ENCODE assay signal across 11 cellular contexts in genomic region chr5:156835905-156836304, GRCh38. TPM values are rescaled to one million over a fixed set of nuclear protein-coding genes. Genes with fewer than 3 reads are reported as not detected.
A peak's percentile ranks its signal among the peaks of the same experiment; 100 is the strongest.
DNase-seq lines count a peak whose midpoint lies in the region; ATAC-seq, FAIRE-seq and TF ChIP-seq lines count a peak whose summit lies in the region.
"Had no signal": no experiment of that assay in that cellular context is flagged by ENCODE, and none has a peak within 500 bp of the region (broad histone marks: within the 10 kb centered on the region; RNA-seq: fewer than 3 reads in every experiment).

No MANE protein-coding gene starts in this region.

- no peaks in the 10 kb centered on the region for H3K9me3 ChIP-seq in GM12878 (replicated peaks; ENCODE audit: control insufficient read depth, insufficient read depth, low read length)

- RAD21 ChIA-PET in GM12878 (lab: Charles Lee; ENCODE audit: unreplicated experiment): interaction anchor here (0.8 to 4.6 kb wide), 6 partner anchors 44 to 299 kb away, joined by 3 to 33 read pairs (median 4); no protein-coding TSS in a partner anchor

- peak overlapping the region; percentile 15; the same call in 1 of the 2 replicates for H2AFZ ChIP-seq in GM12878 (ENCODE audit: control insufficient read depth, low read depth, low read length)

- no peak overlapping the region for H3K4me2 ChIP-seq in GM12878 (ENCODE audit: control insufficient read depth, insufficient read depth)

- no peak overlapping the region for H3K9ac ChIP-seq in GM12878 (ENCODE audit: control insufficient read depth, insufficient read depth, low read length)

- WGBS in GM12878 (ENCODE audit: insufficient coverage, insufficient replicate concordance, low lambda C conversion rate, missing lambda C conversion rate): 20% methylated on average over 3 of the region's 3 CpGs

- H4K20me1 ChIP-seq in GM12878 (ENCODE audit: control insufficient read depth, insufficient read depth): no peaks in the 10 kb centered on the region

- CTCF ChIA-PET in GM12878 (lab: Yijun Ruan, JAX): interaction anchor here (0.7 to 4.3 kb wide), 17 partner anchors 10 to 302 kb away, joined by 3 to 32 read pairs (median 6); no protein-coding TSS in a partner anchor

- no peak for TF ChIP-seq EP300 in GM12878 (IDR thresholded peaks at IDR 0.05; ENCODE audit: borderline replicate concordance in 1 of 2, control insufficient read depth in 1 of 2, low read depth in 2 of 2, low read length in 2 of 2)

- no peaks in the 10 kb centered on the region for H3K27me3 ChIP-seq in GM12878 (replicated peaks in 1 of 2; ENCODE audit: control insufficient read depth in 2 of 2, insufficient read depth in 2 of 2, low read length in 1 of 2)

- H3K4me1 ChIP-seq in GM12878 (ENCODE audit: control insufficient read depth, insufficient read depth, low read length): no peaks in the 10 kb centered on the region; the same call in 1 of the 2 replicates

- H3K4me3 Mint-ChIP-seq in CD14-positive monocyte: no peak overlapping the region

- DNase-seq in CD14-positive monocyte (ENCODE audit: low spot score) (no peak), GM13977 (ENCODE audit: low spot score) (no peak), GM12878 (ENCODE audit: low read depth, low spot score) (no peak), frontal cortex (ENCODE audit: low spot score in 2 of 2) (no peak), NCI-H446 treated with DMSO at 0.1 percent for 48 hours (lab: John Stamatoyannopoulos, UW) (no peak), NCI-H1105 (lab: John Stamatoyannopoulos, UW) (no peak)
- DNase-seq: NCI-H2081 had no signal

- no peak overlapping the region for H3K27ac Mint-ChIP-seq in CD14-positive monocyte

- TF ChIP-seq CTCF in CD14-positive monocyte (IDR thresholded peaks at IDR 0.05) (peak; percentile 17), GM13977 (IDR thresholded peaks at IDR 0.05; ENCODE audit: extremely low read depth, insufficient read depth, missing control alignments) (peak; percentile 41), GM12878 (IDR thresholded peaks at IDR 0.05 in 2 of 3, conservative IDR thresholded peaks at IDR 0.05 in 1 of 3; ENCODE audit: control insufficient read depth in 2 of 3, extremely low read depth in 1 of 3, insufficient read depth in 1 of 3, low read depth in 3 of 3, low read length in 3 of 3) (peak; percentile 32 to 47 (median 39); a peak in 5 of 6 replicates)

- H3K4me3 ChIP-seq in GM12878: no peak overlapping the region

- H3K4me1 Mint-ChIP-seq in CD14-positive monocyte: no peaks in the 10 kb centered on the region

- no peaks in the 10 kb centered on the region for H3K36me3 Mint-ChIP-seq in CD14-positive monocyte

- ATAC-seq in HG02973 (IDR thresholded peaks at IDR 0.05; ENCODE audit: unreplicated experiment) (peak; percentile 55), GM12878 (peak; percentile 88), HG03139 (IDR thresholded peaks at IDR 0.05; ENCODE audit: unreplicated experiment) (no peak)

- TF ChIP-seq RAD21 in GM12878 (IDR thresholded peaks at IDR 0.05; ENCODE audit: insufficient read depth, low read depth, low read length): peak; percentile 43

- TF ChIP-seq POLR2A in GM12878 (IDR thresholded peaks at IDR 0.05; ENCODE audit: low read depth, low read length): no peak

- in situ Hi-C loops in GM13977 (cut with MboI; ENCODE audit: low pct_unique_long_range_greater_than_20kb, low sequenced_read_pairs, unreplicated experiment) (loop anchor here (25.0 kb wide), 1 partner anchor 301 kb away; the partner anchor contains the start of gene MED7), GM12878 (cut with MboI) (loop anchor here (5.0 kb wide), 1 partner anchor 96 kb away; no protein-coding TSS in a partner anchor)

- BruUV-seq in GM12878 (replicated peaks; lab: Mats Ljungman, UMichigan): no TSS peak

- peaks cover 0 to 2% (median 1%) of the 10 kb centered on the region in 3 donors for H3K27me3 Mint-ChIP-seq in CD14-positive monocyte (ENCODE audit: low read depth in 3 of 3)

- H3K27ac ChIP-seq in GM12878 (ENCODE audit: control insufficient read depth, insufficient read depth): no peak overlapping the region

- H3K36me3 ChIP-seq in GM12878 (ENCODE audit: control insufficient read depth in 2 of 2, insufficient read depth in 2 of 2, low read length in 1 of 2): no peaks in the 10 kb centered on the region

- intact Hi-C loops in CD14-positive monocyte (cut with micrococcal nuclease): no loop called here
- intact Hi-C loops in GM12878 (cut with micrococcal nuclease; ENCODE audit: unreplicated experiment): loop anchor here (1.0 to 5.0 kb wide), 3 partner anchors 41 to 191 kb away; no protein-coding TSS in a partner anchor

- no peaks in the 10 kb centered on the region for H3K79me2 ChIP-seq in GM12878 (ENCODE audit: control insufficient read depth, insufficient read depth, low read length)

- FAIRE-seq in GM12878 (lab: Jason Lieb, UNC) (peak; percentile 85), frontal cortex (lab: Jason Lieb, UNC) (no peak)
- FAIRE-seq: astrocyte had no signal

- SMC1A ChIA-PET in GM12878 (lab: Charles Lee; ENCODE audit: uncharacterized antibody, unreplicated experiment): interaction anchor here (0.6 to 3.5 kb wide), 14 partner anchors 24 to 306 kb away, joined by 3 to 39 read pairs (median 6); no protein-coding TSS in a partner anchor

- peaks cover 0 to 3% (median 0%) of the 10 kb centered on the region in 7 donors for H3K9me3 Mint-ChIP-seq in CD14-positive monocyte

- POLR2A ChIA-PET in GM12878 (lab: Charles Lee): interaction anchor here (0.7 kb wide), 1 partner anchor 98 kb away, joined by 3 read pairs; no protein-coding TSS in a partner anchor

TF ChIP-seq in GM12878, 131 proteins besides CTCF, POLR2A, EP300 and RAD21 (continues in another document):
- TF ChIP-seq CBX3 (IDR thresholded peaks at IDR 0.05; ENCODE audit: borderline replicate concordance, low read depth) (no peak), NFXL1 (IDR thresholded peaks at IDR 0.05; ENCODE audit: borderline replicate concordance) (no peak), MYB (IDR thresholded peaks at IDR 0.05; ENCODE audit: borderline replicate concordance, low read depth, low read length) (no peak), CUX1 (IDR thresholded peaks at IDR 0.05; ENCODE audit: insufficient replicate concordance, low read depth, low read length) (no peak), WRNIP1 (IDR thresholded peaks at IDR 0.05; ENCODE audit: borderline replicate concordance, low read depth, low read length) (peak; percentile 89; the same call in 1 of the 2 replicates), TCF3 (IDR thresholded peaks at IDR 0.05; ENCODE audit: borderline replicate concordance, insufficient read depth, low read depth, low read length) (no peak)

RNA-seq across cellular contexts. Expression of gene PPP1R2B, which starts 14.2 kb away (rescaled TPM):
- polyA plus RNA-seq in CD14-positive monocyte: under 1 TPM in 1 of 2 donors, not detected in 1; 0.08 TPM
- not detected in 2 replicates for total RNA-seq in GM12878 (2013; cell fraction: nucleolus; rRNA removed)
- total RNA-seq in GM12878 (2014; rRNA removed): not detected in 2 replicates
- total RNA-seq in GM12878 (2014; rRNA removed; fragmentation: Illumina TruSeq; extraction: Trizol): 0.13 TPM in 1 of 2 replicates, not detected in the other
- total RNA-seq in GM12878 (2021): 0.11 TPM in 1 of 2 replicates, not detected in the other
- not detected for polyA plus RNA-seq in GM12878 (2011; ENCODE audit: low read depth)
- 0.08 and 0.73 TPM in 2 replicates for polyA plus RNA-seq in GM12878 (2011; rRNA removed)
- not detected in 2 replicates for polyA plus RNA-seq in GM12878 (2011; cell fraction: cytosol; rRNA removed)
- polyA plus RNA-seq in GM12878 (2011; cell fraction: nucleus; rRNA removed): not detected in 2 replicates
- 0.09 TPM in 1 of 2 replicates, not detected in the other for polyA plus RNA-seq in GM12878 (2012)
- 0.04 and 0.17 TPM in 2 replicates for polyA plus RNA-seq in GM12878 (2014; fragmentation: Illumina TruSeq; extraction: Trizol)
- under 1 TPM in 1 of 2 experiments, not detected in 1; 0.02 TPM for polyA plus RNA-seq in GM12878 (2014; fragmentation: Nextera tagmentation; extraction: Ambion mirVana)
- polyA plus RNA-seq in GM12878 (2014; rRNA removed): not detected in 2 replicates
- polyA plus RNA-seq in GM12878 (2016; fragmentation: Nextera tagmentation; extraction: Ambion mirVana): under 1 TPM in 1 of 2 experiments, not detected in 1; 0.08 TPM
- polyA minus RNA-seq in GM12878 (2011; rRNA and poly(A)+ RNA removed): not detected in 2 replicates
- polyA minus RNA-seq in GM12878 (2011; cell fraction: cytosol; rRNA and poly(A)+ RNA removed): not detected in 2 replicates
- not detected in 2 replicates for polyA minus RNA-seq in GM12878 (2011; cell fraction: nucleus; rRNA and poly(A)+ RNA removed)
- not detected for total RNA-seq in frontal cortex
- total RNA-seq: astrocyte, osteocyte had no signal
